In the genomic region with DNA sequence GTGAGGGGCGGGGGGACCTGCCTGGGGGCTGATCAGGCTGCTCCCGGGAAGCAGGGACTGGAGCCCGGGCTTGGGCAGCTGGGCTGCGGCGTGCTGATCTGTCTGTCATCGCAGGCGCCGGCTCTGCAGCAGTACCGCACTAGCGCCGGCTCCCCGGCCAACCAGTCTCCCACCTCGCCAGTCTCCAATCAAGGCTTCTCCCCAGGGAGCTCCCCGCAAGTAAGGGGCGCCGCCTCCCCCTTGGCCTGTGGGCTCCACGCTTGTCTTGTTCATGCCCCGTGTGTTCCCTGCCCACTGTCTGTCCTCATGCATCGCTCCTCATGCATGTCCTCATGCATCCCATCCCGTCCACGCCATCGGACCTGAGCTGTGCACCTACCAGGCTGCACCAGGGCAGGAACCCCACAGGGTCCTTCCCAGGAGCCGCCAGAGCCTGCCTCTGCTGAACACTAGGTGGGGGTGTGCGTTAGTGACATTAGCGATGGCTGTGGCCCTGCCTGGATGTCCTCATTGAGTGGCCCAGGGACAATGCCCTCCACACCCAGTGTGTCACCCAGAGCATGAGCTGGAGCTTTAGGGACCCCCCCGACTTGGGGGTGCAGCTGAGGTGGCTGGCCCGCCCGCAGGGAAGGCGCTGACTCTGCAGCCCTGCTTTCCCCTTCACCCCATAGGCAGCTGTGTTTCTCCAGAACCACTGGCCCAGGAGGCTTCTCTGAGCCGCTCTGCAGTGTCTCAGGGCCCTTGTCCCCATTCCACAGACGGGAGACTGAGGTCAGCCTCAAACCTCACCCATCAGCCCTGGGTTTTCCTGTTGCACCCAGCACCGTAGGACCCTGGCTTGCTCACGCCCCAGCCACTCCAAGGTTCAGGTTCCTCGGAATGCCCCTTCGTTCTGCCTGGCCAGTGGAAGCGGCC, we compare ENCODE assay signal across 1 cellular context.
TF ChIP-seq lines count a peak whose summit lies in the region.

No MANE protein-coding gene starts in this region.

TF ChIP-seq in IMR-90, 13 proteins besides CTCF, POLR2A, EP300 and RAD21 (continued from another document):
- TF ChIP-seq CEBPB (IDR thresholded peaks at IDR 0.05; ENCODE audit: low read depth, low read length) = no peak
- no peak for TF ChIP-seq MAZ (IDR thresholded peaks at IDR 0.05; ENCODE audit: borderline replicate concordance, low read depth, low read length)
- no peak for TF ChIP-seq SMC3 (IDR thresholded peaks at IDR 0.05; ENCODE audit: low read depth, low read length)
- TF ChIP-seq, protein P1, sequence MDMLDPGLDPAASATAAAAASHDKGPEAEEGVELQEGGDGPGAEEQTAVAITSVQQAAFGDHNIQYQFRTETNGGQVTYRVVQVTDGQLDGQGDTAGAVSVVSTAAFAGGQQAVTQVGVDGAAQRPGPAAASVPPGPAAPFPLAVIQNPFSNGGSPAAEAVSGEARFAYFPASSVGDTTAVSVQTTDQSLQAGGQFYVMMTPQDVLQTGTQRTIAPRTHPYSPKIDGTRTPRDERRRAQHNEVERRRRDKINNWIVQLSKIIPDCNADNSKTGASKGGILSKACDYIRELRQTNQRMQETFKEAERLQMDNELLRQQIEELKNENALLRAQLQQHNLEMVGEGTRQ (IDR thresholded peaks at IDR 0.05; ENCODE audit: low read depth, low read length) = no peak
- no peak for TF ChIP-seq CHD1 (IDR thresholded peaks at IDR 0.05; ENCODE audit: low read depth, low read length)
- TF ChIP-seq, protein P2, sequence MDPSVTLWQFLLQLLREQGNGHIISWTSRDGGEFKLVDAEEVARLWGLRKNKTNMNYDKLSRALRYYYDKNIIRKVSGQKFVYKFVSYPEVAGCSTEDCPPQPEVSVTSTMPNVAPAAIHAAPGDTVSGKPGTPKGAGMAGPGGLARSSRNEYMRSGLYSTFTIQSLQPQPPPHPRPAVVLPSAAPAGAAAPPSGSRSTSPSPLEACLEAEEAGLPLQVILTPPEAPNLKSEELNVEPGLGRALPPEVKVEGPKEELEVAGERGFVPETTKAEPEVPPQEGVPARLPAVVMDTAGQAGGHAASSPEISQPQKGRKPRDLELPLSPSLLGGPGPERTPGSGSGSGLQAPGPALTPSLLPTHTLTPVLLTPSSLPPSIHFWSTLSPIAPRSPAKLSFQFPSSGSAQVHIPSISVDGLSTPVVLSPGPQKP (IDR thresholded peaks at IDR 0.05; ENCODE audit: borderline replicate concordance, low read depth, low read length) = no peak
- TF ChIP-seq RCOR1 (IDR thresholded peaks at IDR 0.05; ENCODE audit: insufficient replicate concordance, low read length) = no peak
- no peak for TF ChIP-seq NFE2L2 (IDR thresholded peaks at IDR 0.05; ENCODE audit: low read depth, low read length)
- no peak for TF ChIP-seq BHLHE40 (IDR thresholded peaks at IDR 0.05; ENCODE audit: low read depth, low read length)
- no peak for TF ChIP-seq RFX5 (IDR thresholded peaks at IDR 0.05; ENCODE audit: low read depth, low read length)
